8 cellular contexts compared by ENCODE assay signal in the genomic region with DNA sequence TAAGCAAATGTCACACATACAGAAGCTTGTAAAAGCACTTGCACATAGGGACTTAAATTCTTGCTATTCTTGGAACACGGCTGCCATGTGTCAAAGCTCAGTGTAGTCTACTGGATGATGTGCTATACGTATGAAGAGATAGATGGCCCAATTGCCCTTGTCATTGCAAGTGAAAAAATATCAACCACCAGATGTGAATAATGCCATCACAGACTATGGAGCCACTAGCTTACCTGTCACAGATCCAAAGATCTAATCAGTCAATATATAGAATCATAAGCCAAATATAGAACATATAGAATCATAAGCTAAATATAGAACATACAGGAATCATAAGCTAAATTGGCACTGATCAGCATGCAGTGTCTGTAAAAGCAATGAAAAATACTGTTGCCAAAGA.
"Had no signal": no experiment of that assay in that cellular context is flagged by ENCODE, and none has a peak within 500 bp of the region (broad histone marks: within the 10 kb centered on the region; RNA-seq: fewer than 3 reads in every experiment).

No MANE protein-coding gene starts in this region.

- ATAC-seq: HCT116, HepG2 had no signal

- H3K36me3 Mint-ChIP-seq: IgD-negative memory B cell had no signal

- H3K4me3 Mint-ChIP-seq: HFFc6, IgD-negative memory B cell had no signal

- H3K4me1 Mint-ChIP-seq: IgD-negative memory B cell had no signal

- H3K27ac Mint-ChIP-seq: HFFc6, IgD-negative memory B cell had no signal

- H3K27me3 Mint-ChIP-seq: IgD-negative memory B cell had no signal

- H3K27ac ChIP-seq: HL-60 had no signal

- DNase-seq: GOT3, H7, HFFc6, KBM-7 had no signal
